30 cellular contexts compared by ENCODE assay signal in genomic region chr7:117285821-117286220, GRCh38. TPM values are rescaled to one million over a fixed set of nuclear protein-coding genes. Genes with fewer than 3 reads are reported as not detected.
"Had no signal": no experiment of that assay in that cellular context is flagged by ENCODE, and none has a peak within 500 bp of the region (broad histone marks: within the 10 kb centered on the region; RNA-seq: fewer than 3 reads in every experiment).

No MANE protein-coding gene starts in this region.

- H3K4me1 ChIP-seq: body of pancreas, colonic mucosa, pancreas, prostate gland, sigmoid colon, tibial artery had no signal

- H3K27me3 Mint-ChIP-seq: activated CD8-positive, alpha-beta T cell treated with anti-CD3 and anti-CD28 coated beads for 36 hours had no signal

- H3K4me1 Mint-ChIP-seq: activated CD4-positive, alpha-beta T cell treated with anti-CD3 and anti-CD28 coated beads, Interleukin-2, amount 10 ng/mL, durations not matched to agents 7 days and 5 days; activated CD8-positive, alpha-beta memory T cell treated with anti-CD3 and anti-CD28 coated beads, Interleukin-2, amount 10 ng/mL, durations not matched to agents 7 days and 5 days; naive thymus-derived CD4-positive, alpha-beta T cell; WTC11 had no signal

- H3K9me3 Mint-ChIP-seq: activated CD4-positive, alpha-beta T cell treated with anti-CD3 and anti-CD28 coated beads, Interleukin-2, amount 10 ng/mL, durations not matched to agents 7 days and 5 days; activated CD8-positive, alpha-beta T cell treated with anti-CD3 and anti-CD28 coated beads for 36 hours; activated naive CD4-positive, alpha-beta T cell treated with anti-CD3 and anti-CD28 coated beads, Interleukin-2, amount 50 U/mL, for 72 hours; activated T-cell treated with anti-CD3 and anti-CD28 coated beads, Interleukin-2, amount 50 U/mL, for 72 hours; naive thymus-derived CD4-positive, alpha-beta T cell; T-helper 1 cell treated with Interleukin-12 subunit alpha and Interleukin-12 subunit beta and Interleukin-4 antibody, amounts not matched to agents 30 μg/mL and 1 μg/mL, for 36 hours; WTC11 had no signal

- DNase-seq: activated CD4-positive, alpha-beta T cell treated with anti-CD3 and anti-CD28 coated beads for 1 hour; activated CD4-positive, alpha-beta T cell treated with anti-CD3 and anti-CD28 coated beads, Interleukin-2, amount 10 ng/mL, durations not matched to agents 7 days and 5 days; activated CD8-positive, alpha-beta memory T cell treated with anti-CD3 and anti-CD28 coated beads, Interleukin-2, amount 10 ng/mL, durations not matched to agents 7 days and 5 days; activated CD8-positive, alpha-beta T cell treated with anti-CD3 and anti-CD28 coated beads for 36 hours; activated naive CD4-positive, alpha-beta T cell; activated T-cell treated with anti-CD3 and anti-CD28 coated beads, Interleukin-2, amount 50 U/mL, for 72 hours; body of pancreas; cerebellar nuclear complex; colonic mucosa; effector CD8-positive, alpha-beta T cell; head of caudate nucleus; naive thymus-derived CD4-positive, alpha-beta T cell; pancreas; retina; sigmoid colon; stimulated activated CD4-positive, alpha-beta T cell treated with anti-CD3 and anti-CD28 coated beads, Interleukin-15, amount 100 ng/mL, for 24 hours; stimulated activated CD4-positive, alpha-beta T cell treated with anti-CD3 and anti-CD28 coated beads, Interleukin-2, amount 100 ng/mL, for 24 hours; stimulated activated naive CD4-positive, alpha-beta T cell; SW 1271; T-helper 9 cell; tibial artery had no signal

- H3K4me3 ChIP-seq: body of pancreas, colonic mucosa, pancreas, prostate gland, sigmoid colon, suprapubic skin, tibial artery had no signal

- ATAC-seq: activated CD8-positive, alpha-beta memory T cell treated with anti-CD3 and anti-CD28 coated beads, Interleukin-2, amount 10 ng/mL, durations not matched to agents 7 days and 5 days; activated CD8-positive, alpha-beta T cell treated with anti-CD3 and anti-CD28 coated beads for 36 hours; activated naive CD4-positive, alpha-beta T cell treated with anti-CD3 and anti-CD28 coated beads, Interleukin-2, amount 50 U/mL, for 72 hours; activated T-cell treated with anti-CD3 and anti-CD28 coated beads, Interleukin-2, amount 50 U/mL, for 72 hours; body of pancreas; naive thymus-derived CD4-positive, alpha-beta T cell; pancreas; WTC11 had no signal

- H3K4me3 Mint-ChIP-seq: activated CD4-positive, alpha-beta T cell treated with anti-CD3 and anti-CD28 coated beads, Interleukin-2, amount 10 ng/mL, durations not matched to agents 7 days and 5 days; activated CD8-positive, alpha-beta memory T cell treated with anti-CD3 and anti-CD28 coated beads, Interleukin-2, amount 10 ng/mL, durations not matched to agents 7 days and 5 days; activated CD8-positive, alpha-beta T cell treated with anti-CD3 and anti-CD28 coated beads for 36 hours; activated T-cell treated with anti-CD3 and anti-CD28 coated beads, Interleukin-2, amount 50 U/mL, for 72 hours; mesothelial cell of epicardium; naive thymus-derived CD4-positive, alpha-beta T cell; T-helper 1 cell treated with Interleukin-12 subunit alpha and Interleukin-12 subunit beta and Interleukin-4 antibody, amounts not matched to agents 30 μg/mL and 1 μg/mL, for 36 hours; WTC11 had no signal

- H3K36me3 Mint-ChIP-seq: activated CD8-positive, alpha-beta memory T cell treated with anti-CD3 and anti-CD28 coated beads, Interleukin-2, amount 10 ng/mL, durations not matched to agents 7 days and 5 days; activated naive CD4-positive, alpha-beta T cell treated with anti-CD3 and anti-CD28 coated beads, Interleukin-2, amount 50 U/mL, for 72 hours; naive thymus-derived CD4-positive, alpha-beta T cell; WTC11 had no signal

- H3K27ac ChIP-seq: body of pancreas, colonic mucosa, epithelial cell of prostate, pancreas, prostate gland, sigmoid colon, suprapubic skin, tibial artery had no signal

- H3K27me3 ChIP-seq: body of pancreas, colonic mucosa, pancreas, sigmoid colon, suprapubic skin, tibial artery had no signal

- H3K27ac Mint-ChIP-seq: activated CD4-positive, alpha-beta T cell treated with anti-CD3 and anti-CD28 coated beads, Interleukin-2, amount 10 ng/mL, durations not matched to agents 7 days and 5 days; activated CD8-positive, alpha-beta memory T cell treated with anti-CD3 and anti-CD28 coated beads, Interleukin-2, amount 10 ng/mL, durations not matched to agents 7 days and 5 days; activated CD8-positive, alpha-beta T cell treated with anti-CD3 and anti-CD28 coated beads for 36 hours; activated naive CD4-positive, alpha-beta T cell treated with anti-CD3 and anti-CD28 coated beads, Interleukin-2, amount 50 U/mL, for 72 hours; activated T-cell treated with anti-CD3 and anti-CD28 coated beads, Interleukin-2, amount 50 U/mL, for 72 hours; mesothelial cell of epicardium; naive thymus-derived CD4-positive, alpha-beta T cell; T-helper 1 cell treated with Interleukin-12 subunit alpha and Interleukin-12 subunit beta and Interleukin-4 antibody, amounts not matched to agents 30 μg/mL and 1 μg/mL, for 36 hours; WTC11 had no signal

- H3K36me3 ChIP-seq: colonic mucosa, pancreas, prostate gland, sigmoid colon, suprapubic skin, tibial artery had no signal

- H3K9me3 ChIP-seq: body of pancreas, colonic mucosa, pancreas, prostate gland, sigmoid colon, suprapubic skin, tibial artery had no signal

RNA-seq across cellular contexts. Expression of gene WNT2, which starts 37.0 kb away (rescaled TPM):
- total RNA-seq: activated CD4-positive, alpha-beta T cell treated with anti-CD3 and anti-CD28 coated beads, Interleukin-2, amount 10 ng/mL, durations not matched to agents 7 days and 5 days; activated CD8-positive, alpha-beta memory T cell treated with anti-CD3 and anti-CD28 coated beads, Interleukin-2, amount 10 ng/mL, durations not matched to agents 7 days and 5 days; activated CD8-positive, alpha-beta T cell treated with anti-CD3 and anti-CD28 coated beads for 36 hours; activated naive CD4-positive, alpha-beta T cell treated with anti-CD3 and anti-CD28 coated beads, Interleukin-2, amount 50 U/mL, for 72 hours; activated T-cell treated with anti-CD3 and anti-CD28 coated beads, Interleukin-2, amount 50 U/mL, for 72 hours; body of pancreas; dermis microvascular lymphatic vessel endothelial cell; naive thymus-derived CD4-positive, alpha-beta T cell; WTC11 had no signal
- polyA plus RNA-seq: naive thymus-derived CD4-positive, alpha-beta T cell; neural cell had no signal
